8 cellular contexts compared by ENCODE assay signal in the genomic region with DNA sequence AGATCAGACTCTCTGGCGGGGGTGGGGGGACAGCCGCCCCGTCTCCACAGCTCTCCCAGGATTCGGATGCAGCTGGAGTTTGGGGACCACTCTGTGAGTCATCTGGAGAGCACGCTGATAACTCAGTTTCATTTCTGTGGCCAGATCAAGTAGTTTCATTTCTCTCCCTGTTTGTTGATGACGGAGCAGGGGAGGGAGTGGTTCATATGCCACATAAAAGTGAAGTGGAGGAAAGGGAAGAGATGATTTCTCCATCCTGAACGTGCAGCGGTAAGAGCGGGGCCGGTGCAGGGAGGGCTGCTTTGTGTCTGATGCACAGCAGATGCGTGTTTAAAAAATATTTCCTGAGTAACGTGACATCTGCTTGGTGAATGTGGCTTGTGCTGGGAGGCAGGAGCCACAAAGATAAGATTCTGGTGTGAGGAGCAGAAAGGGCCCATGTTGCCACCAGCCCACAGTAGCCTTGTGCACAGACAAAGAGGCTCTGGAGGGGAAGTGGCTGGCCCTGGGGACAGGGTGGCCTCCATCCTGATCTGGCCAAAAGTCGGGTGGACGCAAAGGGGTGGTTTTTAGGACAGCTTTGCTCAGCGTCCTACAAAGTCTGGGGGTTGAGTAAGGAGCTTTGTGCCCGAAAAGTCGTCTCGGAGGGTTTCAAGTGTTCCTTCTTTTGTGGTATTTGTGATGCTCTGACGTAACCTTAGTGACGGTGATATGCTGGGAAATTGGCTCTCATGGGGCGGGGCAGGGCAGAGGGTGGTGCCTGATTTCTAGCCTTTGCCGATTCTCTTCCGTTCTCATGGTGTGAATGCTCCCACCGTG. TPM values are rescaled to one million over a fixed set of nuclear protein-coding genes. Genes with fewer than 3 reads are reported as not detected.
DNase-seq lines count a peak whose midpoint lies in the region; ATAC-seq and FAIRE-seq lines count a peak whose summit lies in the region.

A gene with protein sequence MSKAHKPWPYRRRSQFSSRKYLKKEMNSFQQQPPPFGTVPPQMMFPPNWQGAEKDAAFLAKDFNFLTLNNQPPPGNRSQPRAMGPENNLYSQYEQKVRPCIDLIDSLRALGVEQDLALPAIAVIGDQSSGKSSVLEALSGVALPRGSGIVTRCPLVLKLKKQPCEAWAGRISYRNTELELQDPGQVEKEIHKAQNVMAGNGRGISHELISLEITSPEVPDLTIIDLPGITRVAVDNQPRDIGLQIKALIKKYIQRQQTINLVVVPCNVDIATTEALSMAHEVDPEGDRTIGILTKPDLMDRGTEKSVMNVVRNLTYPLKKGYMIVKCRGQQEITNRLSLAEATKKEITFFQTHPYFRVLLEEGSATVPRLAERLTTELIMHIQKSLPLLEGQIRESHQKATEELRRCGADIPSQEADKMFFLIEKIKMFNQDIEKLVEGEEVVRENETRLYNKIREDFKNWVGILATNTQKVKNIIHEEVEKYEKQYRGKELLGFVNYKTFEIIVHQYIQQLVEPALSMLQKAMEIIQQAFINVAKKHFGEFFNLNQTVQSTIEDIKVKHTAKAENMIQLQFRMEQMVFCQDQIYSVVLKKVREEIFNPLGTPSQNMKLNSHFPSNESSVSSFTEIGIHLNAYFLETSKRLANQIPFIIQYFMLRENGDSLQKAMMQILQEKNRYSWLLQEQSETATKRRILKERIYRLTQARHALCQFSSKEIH (plus strand): TSS at position 242 of the 819 bp plus-strand sequence. CDS start 14,880 bp downstream, outside the sequence.

- DNase-seq in RCC 7860 (ENCODE audit: low spot score) (peak; percentile 35), left ventricle myocardium superior (peak; percentile 75), epidermal melanocyte (ENCODE audit: insufficient read length, low spot score) (no peak), HuH-7.5 (ENCODE audit: low spot score) (no peak)
- DNase-seq in activated gamma-delta T cell treated with anti-CD3 and anti-CD28 coated beads, Interleukin-2, amount 50 U/mL, for 16 hours (ENCODE audit: low read depth) = peak; percentile 53
- peak; percentile 26 to 51 (median 42) for DNase-seq in stimulated activated CD4-positive, alpha-beta T cell treated with anti-CD3 and anti-CD28 coated beads, Interleukin-1b, Interleukin-23, amount 100 ng/mL, for 24 hours (ENCODE audit: low read depth in 4 of 4, low spot score in 1 of 4)

- peak; percentile 52 for ATAC-seq in GM18499 (IDR thresholded peaks at IDR 0.05; ENCODE audit: insufficient read depth, unreplicated experiment)
- ATAC-seq in HG02884 (IDR thresholded peaks at IDR 0.05; ENCODE audit: unreplicated experiment) = peak; percentile 73
- ATAC-seq in left ventricle myocardium superior = peak; percentile 89

- intact Hi-C loops in left ventricle myocardium superior (cut with micrococcal nuclease) = no loop called here

- FAIRE-seq in RCC 7860 (lab: Jason Lieb, UNC) = no peak

RNA-seq across cellular contexts. Expression of the gene that starts here (rescaled TPM):
- total RNA-seq in left ventricle myocardium superior = 7.1 TPM

Comparison
In these comparisons a context has a peak if more than half of its experiments do, and no peak if none do; other contexts are left out.
1. DNase-seq: peak in RCC 7860 (single experiment), activated gamma-delta T cell treated with anti-CD3 and anti-CD28 coated beads, Interleukin-2, amount 50 U/mL, for 16 hours (single experiment), left ventricle myocardium superior (single experiment) and stimulated activated CD4-positive, alpha-beta T cell treated with anti-CD3 and anti-CD28 coated beads, Interleukin-1b, Interleukin-23, amount 100 ng/mL, for 24 hours (4 of 4); none in epidermal melanocyte (single experiment) and HuH-7.5 (single experiment).
2. Peak in every context shown above with its lines, with median percentiles within 50 percentile points of each other: ATAC-seq.